35 cellular contexts compared by ENCODE assay signal in the genomic region with DNA sequence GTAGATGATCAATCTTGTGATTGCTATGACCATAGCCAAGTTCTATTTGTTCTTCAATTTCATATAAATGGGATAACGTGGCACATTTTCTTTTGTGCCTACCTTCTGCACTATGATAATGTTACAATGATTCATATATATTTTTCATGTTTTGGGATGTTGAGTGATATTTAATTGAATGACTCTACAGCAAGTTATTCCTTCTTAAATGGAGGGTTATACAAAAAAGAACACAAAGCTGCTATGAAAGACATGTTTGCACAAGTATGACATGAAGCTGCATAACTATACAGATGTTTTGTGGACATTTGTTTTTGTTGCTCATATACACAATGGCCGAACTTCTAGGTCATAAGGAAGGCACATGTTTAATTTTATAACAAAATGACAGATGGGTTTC.
"Had no signal": no experiment of that assay in that cellular context is flagged by ENCODE, and none has a peak within 500 bp of the region (broad histone marks: within the 10 kb centered on the region; RNA-seq: fewer than 3 reads in every experiment).

No MANE protein-coding gene starts in this region.

- H3K4me1 ChIP-seq: adrenal gland, body of pancreas, breast epithelium had no signal

- ATAC-seq: activated CD8-positive, alpha-beta T cell treated with anti-CD3 and anti-CD28 coated beads for 36 hours; activated naive CD4-positive, alpha-beta T cell treated with anti-CD3 and anti-CD28 coated beads, Interleukin-2, amount 50 U/mL, for 72 hours; activated T-cell treated with anti-CD3 and anti-CD28 coated beads, Interleukin-2, amount 50 U/mL, for 4 hours; activated T-cell treated with anti-CD3 and anti-CD28 coated beads, Interleukin-2, amount 50 U/mL, for 72 hours; activated T-helper 17 cell treated with anti-CD3 and anti-CD28 coated beads, Interleukin-2, amount 50 U/mL, for 72 hours; body of pancreas had no signal

- H3K4me3 ChIP-seq: adrenal gland, body of pancreas, breast epithelium, cardiac muscle cell had no signal

- DNase-seq: activated B cell treated with CpG ODN at 0.5 μM for 24 hours; activated CD4-positive, alpha-beta memory T cell treated with anti-CD3 and anti-CD28 coated beads for 36 hours; activated CD4-positive, alpha-beta T cell treated with anti-CD3 and anti-CD28 coated beads for 4 hours; activated CD4-positive, alpha-beta T cell treated with anti-CD3 and anti-CD28 coated beads, Interleukin-2, amount 10 ng/mL, durations not matched to agents 24 days and 14 days; activated CD4-positive, alpha-beta T cell treated with anti-CD3 and anti-CD28 coated beads, Interleukin-2, amount 50 U/mL, for 1 hour; activated CD4-positive, alpha-beta T cell treated with anti-CD3 and anti-CD28 coated beads, Interleukin-2, amount 50 U/mL, for 4 hours; activated CD4-positive, CD25-positive, alpha-beta regulatory T cell treated with anti-CD3 and anti-CD28 coated beads, Interleukin-2, amount 50 U/mL, for 72 hours; activated CD8-positive, alpha-beta memory T cell treated with anti-CD3 and anti-CD28 coated beads, Interleukin-2, amount 50 U/mL, for 4 hours; activated CD8-positive, alpha-beta T cell treated with anti-CD3 and anti-CD28 coated beads for 36 hours; activated effector memory CD4-positive, alpha-beta T cell treated with anti-CD3 and anti-CD28 coated beads, Interleukin-2, amount 50 U/mL, for 16 hours; activated gamma-delta T cell treated with Interleukin-2 at 50 U/mL for 16 hours; activated naive CD4-positive, alpha-beta T cell; activated naive CD4-positive, alpha-beta T cell treated with anti-CD3 and anti-CD28 coated beads for 36 hours; activated naive CD4-positive, alpha-beta T cell treated with anti-CD3 and anti-CD28 coated beads, Interleukin-2, amount 50 U/mL, for 16 hours; activated naive CD8-positive, alpha-beta T cell treated with anti-CD3 and anti-CD28 coated beads for 36 hours; activated T-cell treated with anti-CD3 and anti-CD28 coated beads for 4 hours; activated T-cell treated with anti-CD3 and anti-CD28 coated beads, Interleukin-2, amount 50 U/mL, for 1 hour; activated T-cell treated with anti-CD3 and anti-CD28 coated beads, Interleukin-2, amount 50 U/mL, for 4 hours; activated T-cell treated with anti-CD3 and anti-CD28 coated beads, Interleukin-2, amount 50 U/mL, for 72 hours; adrenal gland; amniotic stem cell; aorta; body of pancreas; brain microvascular endothelial cell; caudate nucleus; T-helper 1 cell; T-helper 2 cell; T-helper 9 cell had no signal

- H3K27me3 ChIP-seq: adrenal gland, body of pancreas, brain microvascular endothelial cell, breast epithelium, cardiac muscle cell had no signal

- H3K27ac ChIP-seq: adrenal gland, body of pancreas, brain microvascular endothelial cell, breast epithelium, cardiac muscle cell, VCaP had no signal

- FAIRE-seq: astrocyte, TTC549 had no signal
